Comparison of ENCODE assay signal across 8 cellular contexts in the genomic region with DNA sequence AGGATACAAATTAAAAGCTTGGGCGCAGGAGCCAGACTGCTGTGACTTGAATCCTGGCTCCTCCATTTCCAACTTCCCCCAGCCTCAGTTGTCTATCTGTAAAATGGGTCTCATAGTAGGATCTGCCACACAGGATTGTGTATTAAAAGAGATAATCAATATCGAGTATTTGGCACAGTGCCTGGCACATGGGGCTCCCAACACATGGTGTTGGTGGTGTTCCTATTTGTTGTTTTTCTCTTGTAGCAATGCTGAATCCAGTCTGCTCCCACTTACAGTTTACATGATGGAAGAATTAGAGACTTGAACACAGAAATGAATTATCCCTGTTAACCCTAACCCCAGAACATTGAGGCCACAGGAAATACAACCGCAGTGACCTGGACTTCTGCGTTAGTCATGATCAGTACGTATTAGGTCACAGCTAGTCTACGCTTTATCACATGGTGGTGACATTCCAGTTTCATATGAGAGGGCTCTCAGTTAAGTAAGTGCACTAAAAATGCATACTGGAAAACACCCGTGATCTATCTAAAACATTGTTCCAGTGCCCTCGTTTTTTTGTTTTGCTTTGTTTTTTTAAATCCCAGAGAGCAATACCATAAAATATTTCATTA.
DNase-seq lines count a peak whose midpoint lies in the region; ATAC-seq and TF ChIP-seq lines count a peak whose summit lies in the region.

No MANE protein-coding gene starts in this region.

- H3K27me3 ChIP-seq in CD4-positive, alpha-beta T cell (ENCODE audit: control insufficient read depth, insufficient read depth, low read length), result no peaks in the 10 kb centered on the region
- H3K27me3 ChIP-seq in OCI-LY1 (ENCODE audit: insufficient read depth, low read length), result no peaks in the 10 kb centered on the region
- H3K27me3 ChIP-seq in naive thymus-derived CD4-positive, alpha-beta T cell (ENCODE audit: control insufficient read depth in 2 of 2, insufficient read depth in 2 of 2, low read length in 2 of 2), result no peaks in the 10 kb centered on the region

- H3K27ac Mint-ChIP-seq in CD4-positive, alpha-beta T cell, result peak overlapping the region; percentile 68
- H3K27ac Mint-ChIP-seq in dendritic cell treated with granulocyte-macrophage colony-stimulating factor and Interleukin-4, amounts not matched to agents 40 ng/mL and 50 ng/mL, for 4 days, result peak overlapping the region; percentile 57
- peak overlapping the region; percentile 6 to 82 (median 66) for H3K27ac Mint-ChIP-seq in naive thymus-derived CD4-positive, alpha-beta T cell

- POLR2A ChIA-PET in CD4-positive, alpha-beta T cell (lab: Charles Lee), result interaction anchor here (0.5 to 2.4 kb wide), 5 partner anchors 10 to 137 kb away, joined by 3 to 12 read pairs (median 3); no protein-coding TSS in a partner anchor
- POLR2A ChIA-PET in naive thymus-derived CD4-positive, alpha-beta T cell (lab: Charles Lee), result interaction anchor here (0.7 to 1.0 kb wide), 2 partner anchors 27 to 43 kb away, joined by 3 to 4 read pairs; no protein-coding TSS in a partner anchor

- ATAC-seq in CD4-positive, alpha-beta T cell (ENCODE audit: poor library complexity), result peak; percentile 49
- ATAC-seq in naive thymus-derived CD4-positive, alpha-beta T cell, result peak; percentile 63
- ATAC-seq in HG02938 (IDR thresholded peaks at IDR 0.05; ENCODE audit: unreplicated experiment), result no peak

- no peaks in the 10 kb centered on the region for H3K9me3 Mint-ChIP-seq in CD4-positive, alpha-beta T cell
- H3K9me3 Mint-ChIP-seq in dendritic cell treated with granulocyte-macrophage colony-stimulating factor and Interleukin-4, amounts not matched to agents 40 ng/mL and 50 ng/mL, for 4 days, result no peaks in the 10 kb centered on the region
- H3K9me3 Mint-ChIP-seq in naive thymus-derived CD4-positive, alpha-beta T cell, result no peaks in the 10 kb centered on the region

- no peaks in the 10 kb centered on the region for H3K79me2 ChIP-seq in OCI-LY1 (ENCODE audit: insufficient read depth, low read length)

- H3K4me1 ChIP-seq in OCI-LY1 (ENCODE audit: insufficient read depth, low read length, severe bottlenecking), result peaks cover 56% of the 10 kb centered on the region
- H3K4me1 ChIP-seq in naive thymus-derived CD4-positive, alpha-beta T cell (ENCODE audit: control insufficient read depth in 2 of 2, insufficient read depth in 2 of 2, low read length in 2 of 2), result peaks cover 6 to 14% of the 10 kb centered on the region in 2 donors

- CTCF ChIA-PET in CD4-positive, alpha-beta T cell (lab: Charles Lee), result interaction anchor here (0.6 to 1.4 kb wide), 3 partner anchors 10 to 23 kb away, joined by 3 to 6 read pairs (median 5); no protein-coding TSS in a partner anchor
- CTCF ChIA-PET in naive thymus-derived CD4-positive, alpha-beta T cell (lab: Charles Lee), result interaction anchor here (0.8 to 0.9 kb wide), 2 partner anchors 10 to 12 kb away, joined by 3 to 4 read pairs; no protein-coding TSS in a partner anchor

- H3K9me2 ChIP-seq in OCI-LY1 (ENCODE audit: low read depth, low read length), result no peaks in the 10 kb centered on the region

- H3K4me3 ChIP-seq in OCI-LY1 (ENCODE audit: low read depth, low read length, poor library complexity, severe bottlenecking), result no peak overlapping the region
- no peak overlapping the region for H3K4me3 ChIP-seq in naive thymus-derived CD4-positive, alpha-beta T cell (ENCODE audit: low read length)

- no peaks in the 10 kb centered on the region for H4K20me1 ChIP-seq in OCI-LY1 (ENCODE audit: insufficient read depth, low read length)

- peaks cover 76% of the 10 kb centered on the region for H3K4me1 Mint-ChIP-seq in CD4-positive, alpha-beta T cell (ENCODE audit: low read depth)
- H3K4me1 Mint-ChIP-seq in dendritic cell treated with granulocyte-macrophage colony-stimulating factor and Interleukin-4, amounts not matched to agents 40 ng/mL and 50 ng/mL, for 4 days (ENCODE audit: low read depth), result peaks cover 65% of the 10 kb centered on the region
- peaks cover 37 to 74% (median 65%) of the 10 kb centered on the region in 7 donors for H3K4me1 Mint-ChIP-seq in naive thymus-derived CD4-positive, alpha-beta T cell

- H3K4me3 Mint-ChIP-seq in CD4-positive, alpha-beta T cell, result no peak overlapping the region
- no peak overlapping the region for H3K4me3 Mint-ChIP-seq in dendritic cell treated with granulocyte-macrophage colony-stimulating factor and Interleukin-4, amounts not matched to agents 40 ng/mL and 50 ng/mL, for 4 days
- H3K4me3 Mint-ChIP-seq in naive thymus-derived CD4-positive, alpha-beta T cell, result no peak overlapping the region

- H2AFZ ChIP-seq in OCI-LY1 (ENCODE audit: low read length), result no peak overlapping the region

- H3K9me3 ChIP-seq in CD4-positive, alpha-beta T cell (ENCODE audit: control insufficient read depth, low read length), result no peaks in the 10 kb centered on the region
- no peaks in the 10 kb centered on the region for H3K9me3 ChIP-seq in OCI-LY1 (ENCODE audit: low read length)
- H3K9me3 ChIP-seq in naive thymus-derived CD4-positive, alpha-beta T cell (ENCODE audit: control insufficient read depth in 2 of 3, low read length in 3 of 3), result no peaks in the 10 kb centered on the region

- H3K36me3 Mint-ChIP-seq in CD4-positive, alpha-beta T cell (ENCODE audit: low read depth), result peaks cover 75% of the 10 kb centered on the region
- peaks cover 56% of the 10 kb centered on the region for H3K36me3 Mint-ChIP-seq in dendritic cell treated with granulocyte-macrophage colony-stimulating factor and Interleukin-4, amounts not matched to agents 40 ng/mL and 50 ng/mL, for 4 days (ENCODE audit: low read depth)
- peaks cover 0 to 40% (median 13%) of the 10 kb centered on the region in 5 donors for H3K36me3 Mint-ChIP-seq in naive thymus-derived CD4-positive, alpha-beta T cell

- DNase-seq in CD4-positive, alpha-beta T cell, result no peak
- DNase-seq in naive thymus-derived CD4-positive, alpha-beta T cell, result no peak
- DNase-seq in KBM-7, result no peak
- DNase-seq in pons (ENCODE audit: low spot score), result no peak
- DNase-seq in superior temporal gyrus (ENCODE audit: extremely low spot score), result no peak

- no peak overlapping the region for H3K27ac ChIP-seq in CD4-positive, alpha-beta T cell (ENCODE audit: low read depth, low read length)
- H3K27ac ChIP-seq in OCI-LY1 (ENCODE audit: low read depth, low read length, poor library complexity, severe bottlenecking), result peak overlapping the region; percentile 6
- no peak overlapping the region for H3K27ac ChIP-seq in naive thymus-derived CD4-positive, alpha-beta T cell (ENCODE audit: low read depth, low read length)

- in situ Hi-C loops in KBM-7 (cut with MboI; ENCODE audit: low pct_unique_long_range_greater_than_20kb, low sequenced_read_pairs), result no loop called here

- no peaks in the 10 kb centered on the region for H3F3A ChIP-seq in OCI-LY1 (ENCODE audit: insufficient read depth, low read length)

- intact Hi-C loops in CD4-positive, alpha-beta T cell (cut with DNase I, micrococcal nuclease), result no loop called here
- intact Hi-C loops in dendritic cell treated with granulocyte-macrophage colony-stimulating factor and Interleukin-4, amounts not matched to agents 40 ng/mL and 50 ng/mL, for 4 days (cut with micrococcal nuclease), result loop anchor here (5.0 kb wide), 1 partner anchor 34 kb away; no protein-coding TSS in a partner anchor
- intact Hi-C loops in naive thymus-derived CD4-positive, alpha-beta T cell (cut with micrococcal nuclease), result no loop called here

- no peaks in the 10 kb centered on the region for H3K27me3 Mint-ChIP-seq in CD4-positive, alpha-beta T cell
- no peaks in the 10 kb centered on the region for H3K27me3 Mint-ChIP-seq in dendritic cell treated with granulocyte-macrophage colony-stimulating factor and Interleukin-4, amounts not matched to agents 40 ng/mL and 50 ng/mL, for 4 days
- H3K27me3 Mint-ChIP-seq in naive thymus-derived CD4-positive, alpha-beta T cell, result no peaks in the 10 kb centered on the region

- H3K36me3 ChIP-seq in OCI-LY1 (ENCODE audit: insufficient read depth, low read length), result peaks cover 36% of the 10 kb centered on the region; the same call in 1 of the 2 replicates
- H3K36me3 ChIP-seq in naive thymus-derived CD4-positive, alpha-beta T cell (ENCODE audit: control insufficient read depth in 2 of 3, insufficient read depth in 3 of 3, low read length in 3 of 3), result peaks cover 0 to 18% (median 0%) of the 10 kb centered on the region in 3 experiments

- no peak overlapping the region for H3K9ac ChIP-seq in OCI-LY1 (ENCODE audit: low read length)

- no peak overlapping the region for H3K4me2 ChIP-seq in OCI-LY1 (ENCODE audit: low read length)

- TF ChIP-seq CTCF in CD4-positive, alpha-beta T cell (IDR thresholded peaks at IDR 0.05), result no peak
- no peak for TF ChIP-seq CTCF in OCI-LY1 (IDR thresholded peaks at IDR 0.05; ENCODE audit: low read length)
